Comparison of ENCODE assay signal across 10 cellular contexts in genomic region chr12:104573-105081, GRCh38. TPM values are rescaled to one million over a fixed set of nuclear protein-coding genes. Genes with fewer than 3 reads are reported as not detected.
DNase-seq lines count a peak whose midpoint lies in the region; ATAC-seq and TF ChIP-seq lines count a peak whose summit lies in the region.
"Had no signal": no experiment of that assay in that cellular context is flagged by ENCODE, and none has a peak within 500 bp of the region (broad histone marks: within the 10 kb centered on the region; RNA-seq: fewer than 3 reads in every experiment).

No MANE protein-coding gene starts in this region.

- no peak overlapping the region for H3K27ac Mint-ChIP-seq in glutamatergic neuron (ENCODE audit: unreplicated experiment)

- peaks cover 40% of the 10 kb centered on the region for H3K4me1 Mint-ChIP-seq in glutamatergic neuron (ENCODE audit: low read depth, unreplicated experiment)

- in situ Hi-C loops in ACHN (cut with HindIII; ENCODE audit: low pct_ligation_motif_present, low pct_unique_long_range_greater_than_20kb, low sequenced_read_pairs), result no loop called here

- H3K9me3 Mint-ChIP-seq in glutamatergic neuron (ENCODE audit: unreplicated experiment), result peaks cover 17% of the 10 kb centered on the region

- H3K27me3 Mint-ChIP-seq in glutamatergic neuron (ENCODE audit: unreplicated experiment), result peaks cover 8% of the 10 kb centered on the region

- peak; percentile 22 for DNase-seq in activated CD4-positive, alpha-beta T cell treated with anti-CD3 and anti-CD28 coated beads for 48 hours
- DNase-seq in activated CD4-positive, alpha-beta T cell treated with anti-CD3 and anti-CD28 coated beads, Interleukin-2, amount 50 U/mL, for 4 hours, result no peak
- peak; percentile 68 for DNase-seq in NCI-H2081 treated with DMSO at 0.1 percent for 48 hours (lab: John Stamatoyannopoulos, UW)
- peak; percentile 12 for DNase-seq in activated T-cell treated with anti-CD3 and anti-CD28 coated beads for 48 hours (ENCODE audit: low read depth)
- peak; percentile 68 for DNase-seq in retina
- no peak for DNase-seq in glutamatergic neuron
- no peak for DNase-seq in ACHN
- DNase-seq: kidney had no signal

- ATAC-seq in GM18520 (IDR thresholded peaks at IDR 0.05; ENCODE audit: unreplicated experiment), result no peak

- peaks cover 8% of the 10 kb centered on the region for H3K36me3 Mint-ChIP-seq in glutamatergic neuron (ENCODE audit: unreplicated experiment)

- TF ChIP-seq CTCF in glutamatergic neuron (IDR thresholded peaks at IDR 0.05; ENCODE audit: partially characterized antibody, unreplicated experiment), result no peak

- H3K4me3 Mint-ChIP-seq in glutamatergic neuron (ENCODE audit: unreplicated experiment), result no peak overlapping the region

RNA-seq across cellular contexts. Expression of gene IQSEC3, which starts 38.1 kb away (rescaled TPM):
- total RNA-seq in glutamatergic neuron (ENCODE audit: unreplicated experiment), result 41.4 TPM
- total RNA-seq: HT1080 had no signal

Comparison
In these comparisons a context has a peak if more than half of its experiments do, and no peak if none do; other contexts are left out.
1. DNase-seq: peak in activated CD4-positive, alpha-beta T cell treated with anti-CD3 and anti-CD28 coated beads for 48 hours (single experiment), NCI-H2081 treated with DMSO at 0.1 percent for 48 hours (single experiment), activated T-cell treated with anti-CD3 and anti-CD28 coated beads for 48 hours (single experiment) and retina (single experiment); none in activated CD4-positive, alpha-beta T cell treated with anti-CD3 and anti-CD28 coated beads, Interleukin-2, amount 50 U/mL, for 4 hours (0 of 2), glutamatergic neuron (single experiment) and ACHN (single experiment).